Comparison of ENCODE assay signal across 20 cellular contexts in genomic region chr13:79682164-79682563, GRCh38.
"Had no signal": no experiment of that assay in that cellular context is flagged by ENCODE, and none has a peak within 500 bp of the region (broad histone marks: within the 10 kb centered on the region; RNA-seq: fewer than 3 reads in every experiment).

No MANE protein-coding gene starts in this region.

- H3K4me3 ChIP-seq: colonic mucosa, esophagus muscularis mucosa, gastrocnemius medialis, heart right ventricle, left ventricle myocardium inferior, lower lobe of right lung had no signal

- ATAC-seq: gastrocnemius medialis, left colon, left lobe of liver, lower lobe of right lung had no signal

- H3K27ac Mint-ChIP-seq: dendritic cell treated with granulocyte-macrophage colony-stimulating factor and Interleukin-4, amounts not matched to agents 40 ng/mL and 50 ng/mL, for 4 days; naive B cell had no signal

- H3K4me3 Mint-ChIP-seq: dendritic cell treated with granulocyte-macrophage colony-stimulating factor and Interleukin-4, amounts not matched to agents 40 ng/mL and 50 ng/mL, for 4 days; naive B cell had no signal

- DNase-seq: cerebellar nuclear complex; colonic mucosa; cortex of kidney; effector memory CD4-positive, alpha-beta T cell; foreskin fibroblast; foreskin melanocyte; gastrocnemius medialis; glutamatergic neuron; head of caudate nucleus; heart right ventricle; hippocampal formation; left colon; left ventricle myocardium inferior; lower lobe of right lung; mesendoderm; midbrain; naive B cell had no signal

- H3K4me1 Mint-ChIP-seq: naive B cell had no signal

- H3K27me3 ChIP-seq: colonic mucosa, esophagus muscularis mucosa, gastrocnemius medialis, heart right ventricle had no signal

- H3K27ac ChIP-seq: colonic mucosa, esophagus muscularis mucosa, gastrocnemius medialis, left ventricle myocardium inferior, lower lobe of right lung had no signal

- H3K9me3 ChIP-seq: colonic mucosa, gastrocnemius medialis, lower lobe of right lung had no signal

- H3K4me1 ChIP-seq: colonic mucosa, esophagus muscularis mucosa, lower lobe of right lung had no signal

- H3K9me3 Mint-ChIP-seq: dendritic cell treated with granulocyte-macrophage colony-stimulating factor and Interleukin-4, amounts not matched to agents 40 ng/mL and 50 ng/mL, for 4 days had no signal

- H3K36me3 ChIP-seq: colonic mucosa, esophagus muscularis mucosa, gastrocnemius medialis, heart right ventricle, left ventricle myocardium inferior, lower lobe of right lung had no signal

- H3K27me3 Mint-ChIP-seq: dendritic cell treated with granulocyte-macrophage colony-stimulating factor and Interleukin-4, amounts not matched to agents 40 ng/mL and 50 ng/mL, for 4 days had no signal
